ENCODE assay signal across 8 cellular contexts in genomic region chr7:27095050-27095896, GRCh38.
A peak's percentile ranks its signal among the peaks of the same experiment; 100 is the strongest.
DNase-seq lines count a peak whose midpoint lies in the region; ATAC-seq and TF ChIP-seq lines count a peak whose summit lies in the region.

No MANE protein-coding gene starts in this region.

- peaks cover 16% of the 10 kb centered on the region for H3K4me1 ChIP-seq in stomach smooth muscle (ENCODE audit: control insufficient read depth, insufficient read depth, low read length)

- no peaks in the 10 kb centered on the region for H3K36me3 ChIP-seq in stomach smooth muscle (ENCODE audit: control insufficient read depth in 2 of 2, insufficient read depth in 2 of 2, low read length in 2 of 2)

- TF ChIP-seq CTCF in C4-2B (conservative IDR thresholded peaks at IDR 0.05), result no peak
- no peak for TF ChIP-seq CTCF in WI38 (IDR thresholded peaks at IDR 0.05; ENCODE audit: low read depth, low read length)

- DNase-seq in cerebellar cortex (ENCODE audit: low spot score), result no peak
- no peak for DNase-seq in RPMI8226

- ATAC-seq in HG02588 (IDR thresholded peaks at IDR 0.05; ENCODE audit: unreplicated experiment), result peak; percentile 7
- no peak for ATAC-seq in HG02623 (IDR thresholded peaks at IDR 0.05; ENCODE audit: unreplicated experiment)

- H3K4me3 ChIP-seq in WI38 (ENCODE audit: low read depth, low read length), result peak overlapping the region; percentile 96
- H3K4me3 ChIP-seq in iPS-11a (ENCODE audit: low read depth, low read length), result peak overlapping the region; percentile 8
- peak overlapping the region; percentile 96 to 97 for H3K4me3 ChIP-seq in stomach smooth muscle (ENCODE audit: low read length in 2 of 2)

- peak overlapping the region in 1 of 2 donors; percentile 42 for H3K9ac ChIP-seq in stomach smooth muscle (ENCODE audit: low read length in 2 of 2)

- no peaks in the 10 kb centered on the region for H3K27me3 ChIP-seq in stomach smooth muscle (ENCODE audit: control insufficient read depth in 1 of 2, insufficient read depth in 2 of 2, low read length in 2 of 2)

- no peaks in the 10 kb centered on the region for H3K9me3 ChIP-seq in stomach smooth muscle (ENCODE audit: control insufficient read depth in 2 of 2, low read length in 2 of 2)

- peak overlapping the region; percentile 55; the same call in 1 of the 2 replicates for H3K27ac ChIP-seq in C4-2B
- H3K27ac ChIP-seq in stomach smooth muscle (ENCODE audit: low read length), result peak overlapping the region; percentile 31

Comparison
In these comparisons a context has a peak if more than half of its experiments do, and no peak if none do; other contexts are left out.
1. H3K4me3 ChIP-seq: peak in every context shown above with its lines; median percentile 96 in stomach smooth muscle; 96 in WI38; 8 in iPS-11a.